In genomic region chr13:46124531-46124966, GRCh38 we compare ENCODE assay signal across 1 cellular context.
TF ChIP-seq lines count a peak whose summit lies in the region.

No MANE protein-coding gene starts in this region.

TF ChIP-seq in SK-N-SH, 30 proteins besides CTCF, POLR2A, EP300 and RAD21 (continued from another document):
- TF ChIP-seq MAX (IDR thresholded peaks at IDR 0.05; ENCODE audit: low read depth): no peak
TF ChIP-seq in SK-N-SH: peak in this region for 0.
